13 cellular contexts compared by ENCODE assay signal in the genomic region with DNA sequence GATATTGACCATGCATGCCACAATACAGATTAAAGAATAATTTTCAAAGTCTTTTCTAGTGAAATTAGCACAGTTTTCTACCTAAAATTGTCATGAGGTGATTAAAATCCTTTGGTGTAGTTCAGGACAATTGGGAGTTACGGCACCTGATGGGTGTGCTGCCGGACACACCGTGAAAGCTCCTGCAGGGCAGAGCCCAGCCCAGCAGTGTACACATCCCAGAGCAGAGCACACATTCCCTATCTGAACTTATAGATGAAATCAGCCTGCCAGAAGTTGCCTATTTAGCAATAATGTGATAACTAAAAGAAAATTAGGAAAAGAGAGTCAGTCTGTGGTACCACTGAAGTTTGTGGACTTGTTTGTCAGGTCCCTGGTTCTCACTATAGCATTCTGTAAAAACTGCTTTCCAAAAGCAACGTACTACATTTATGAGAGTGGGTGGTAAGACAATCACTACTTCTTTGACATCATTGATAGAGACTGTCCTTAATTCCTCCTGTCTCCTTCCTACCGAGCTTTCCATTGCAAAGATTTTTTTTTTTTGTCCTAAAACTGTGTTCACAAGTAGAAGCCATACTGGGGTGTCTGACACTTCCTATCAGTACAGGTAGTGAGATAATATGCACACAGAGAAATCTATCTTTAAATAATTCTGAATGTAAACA. TPM values are rescaled to one million over a fixed set of nuclear protein-coding genes. Genes with fewer than 3 reads are reported as not detected.
DNase-seq lines count a peak whose midpoint lies in the region; ATAC-seq and TF ChIP-seq lines count a peak whose summit lies in the region.
"Had no signal": no experiment of that assay in that cellular context is flagged by ENCODE, and none has a peak within 500 bp of the region (broad histone marks: within the 10 kb centered on the region; RNA-seq: fewer than 3 reads in every experiment).

No MANE protein-coding gene starts in this region.

- peak overlapping the region; percentile 91 for H3K4me3 Mint-ChIP-seq in CD8-positive, alpha-beta T cell
- H3K4me3 Mint-ChIP-seq in naive thymus-derived CD4-positive, alpha-beta T cell = peak overlapping the region; percentile 92 to 100 (median 97)
- H3K4me3 Mint-ChIP-seq: neural progenitor cell had no signal

- TF ChIP-seq CTCF in CD8-positive, alpha-beta T cell (IDR thresholded peaks at IDR 0.05) = no peak
- no peak for TF ChIP-seq CTCF in BE2C (IDR thresholded peaks at IDR 0.05; ENCODE audit: low read depth, low read length)

- H3K9me3 ChIP-seq in CD8-positive, alpha-beta T cell (ENCODE audit: low read length) = no peaks in the 10 kb centered on the region
- no peaks in the 10 kb centered on the region for H3K9me3 ChIP-seq in naive thymus-derived CD4-positive, alpha-beta T cell (ENCODE audit: control insufficient read depth in 2 of 3, low read length in 3 of 3)
- H3K9me3 ChIP-seq in BE2C = no peaks in the 10 kb centered on the region

- H3K27me3 Mint-ChIP-seq in CD8-positive, alpha-beta T cell (ENCODE audit: low read depth) = no peaks in the 10 kb centered on the region
- no peaks in the 10 kb centered on the region for H3K27me3 Mint-ChIP-seq in naive thymus-derived CD4-positive, alpha-beta T cell

- H3K27me3 ChIP-seq in CD8-positive, alpha-beta T cell (ENCODE audit: insufficient read depth, low read length) = no peaks in the 10 kb centered on the region
- no peaks in the 10 kb centered on the region for H3K27me3 ChIP-seq in naive thymus-derived CD4-positive, alpha-beta T cell (ENCODE audit: control insufficient read depth in 2 of 2, insufficient read depth in 2 of 2, low read length in 2 of 2)
- H3K27me3 ChIP-seq in BE2C = no peaks in the 10 kb centered on the region
- H3K27me3 ChIP-seq: neural progenitor cell had no signal

- CTCF ChIA-PET in CD8-positive, alpha-beta T cell (lab: Charles Lee) = interaction anchor here (0.6 to 17.8 kb wide), 18 partner anchors 9 to 188 kb away, joined by 3 to 303 read pairs (median 3); partner anchors contain the start of genes ACVR1C and ERMN
- CTCF ChIA-PET in naive thymus-derived CD4-positive, alpha-beta T cell (lab: Charles Lee) = interaction anchor here (0.6 to 9.2 kb wide), 13 partner anchors 8 to 149 kb away, joined by 3 to 80 read pairs (median 5); partner anchors contain the start of gene ERMN

- no peaks in the 10 kb centered on the region for H3K9me3 Mint-ChIP-seq in CD8-positive, alpha-beta T cell
- H3K9me3 Mint-ChIP-seq in activated naive CD4-positive, alpha-beta T cell treated with anti-CD3 and anti-CD28 coated beads, Interleukin-2, amount 50 U/mL, for 72 hours = no peaks in the 10 kb centered on the region
- peaks cover 0 to 6% (median 0%) of the 10 kb centered on the region in 11 donors for H3K9me3 Mint-ChIP-seq in naive thymus-derived CD4-positive, alpha-beta T cell
- H3K9me3 Mint-ChIP-seq: neural progenitor cell had no signal

- H3K36me3 Mint-ChIP-seq in CD8-positive, alpha-beta T cell = peaks cover 84% of the 10 kb centered on the region
- H3K36me3 Mint-ChIP-seq in activated naive CD4-positive, alpha-beta T cell treated with anti-CD3 and anti-CD28 coated beads, Interleukin-2, amount 50 U/mL, for 72 hours = peaks cover 86 to 91% of the 10 kb centered on the region in 2 donors
- H3K36me3 Mint-ChIP-seq in naive thymus-derived CD4-positive, alpha-beta T cell = peaks cover 50 to 76% (median 71%) of the 10 kb centered on the region in 5 donors
- H3K36me3 Mint-ChIP-seq: neural progenitor cell had no signal

- POLR2A ChIA-PET in CD8-positive, alpha-beta T cell (lab: Charles Lee) = interaction anchor here (0.7 to 10.2 kb wide), 15 partner anchors 8 to 113 kb away, joined by 3 to 97 read pairs (median 6); no protein-coding TSS in a partner anchor
- POLR2A ChIA-PET in naive thymus-derived CD4-positive, alpha-beta T cell (lab: Charles Lee) = interaction anchor here (0.6 to 27.4 kb wide), 17 partner anchors 8 to 572 kb away, joined by 3 to 810 read pairs (median 5); partner anchors contain the start of gene ERMN

- H3K4me1 ChIP-seq in CD8-positive, alpha-beta T cell (ENCODE audit: insufficient read depth, low read length) = peaks cover 4% of the 10 kb centered on the region
- peaks cover 0 to 16% of the 10 kb centered on the region in 2 donors for H3K4me1 ChIP-seq in naive thymus-derived CD4-positive, alpha-beta T cell (ENCODE audit: control insufficient read depth in 2 of 2, insufficient read depth in 2 of 2, low read length in 2 of 2)
- H3K4me1 ChIP-seq in BE2C = no peaks in the 10 kb centered on the region
- H3K4me1 ChIP-seq: neural progenitor cell had no signal

- H3K27ac ChIP-seq in CD8-positive, alpha-beta T cell (ENCODE audit: low read depth, low read length) = peak overlapping the region; percentile 88
- peak overlapping the region; percentile 89 for H3K27ac ChIP-seq in naive thymus-derived CD4-positive, alpha-beta T cell (ENCODE audit: low read depth, low read length)
- H3K27ac ChIP-seq: neural progenitor cell, RWPE1 had no signal

- no peak for DNase-seq in CD8-positive, alpha-beta T cell
- DNase-seq in activated naive CD4-positive, alpha-beta T cell treated with anti-CD3 and anti-CD28 coated beads, Interleukin-2, amount 50 U/mL, for 72 hours (ENCODE audit: low spot score in 2 of 2) = no peak
- DNase-seq in naive thymus-derived CD4-positive, alpha-beta T cell = peak in 2 of 9 donors; percentile 42 to 48
- DNase-seq in BE2C (no peak), NCI-H1417 (lab: John Stamatoyannopoulos, UW) (no peak), GM19240 (ENCODE audit: insufficient read length, low spot score) (no peak)
- DNase-seq: activated CD4-positive, CD25-positive, alpha-beta regulatory T cell treated with anti-CD3 and anti-CD28 coated beads, Interleukin-2, amount 50 U/mL, for 72 hours; anterior cingulate cortex; DMS 273 treated with DMSO at 0.1 percent for 48 hours had no signal

- no peak for ATAC-seq in CD8-positive, alpha-beta T cell
- peak; percentile 0 for ATAC-seq in GM21526 (IDR thresholded peaks at IDR 0.05; ENCODE audit: low FRiP score, unreplicated experiment)
- ATAC-seq in activated naive CD4-positive, alpha-beta T cell treated with anti-CD3 and anti-CD28 coated beads, Interleukin-2, amount 50 U/mL, for 72 hours = no peak
- ATAC-seq in naive thymus-derived CD4-positive, alpha-beta T cell = no peak
- ATAC-seq in GM21576 (IDR thresholded peaks at IDR 0.05; ENCODE audit: unreplicated experiment) = no peak

- peak overlapping the region; percentile 80 for H3K4me3 ChIP-seq in CD8-positive, alpha-beta T cell (ENCODE audit: low read depth, low read length)
- peak overlapping the region; percentile 97 for H3K4me3 ChIP-seq in naive thymus-derived CD4-positive, alpha-beta T cell (ENCODE audit: low read length)
- no peak overlapping the region for H3K4me3 ChIP-seq in BE2C (ENCODE audit: low read depth, low read length)
- H3K4me3 ChIP-seq: neural progenitor cell had no signal

- H3K36me3 ChIP-seq in CD8-positive, alpha-beta T cell (ENCODE audit: insufficient read depth, low read length) = peaks cover 14% of the 10 kb centered on the region
- peaks cover 11 to 46% (median 11%) of the 10 kb centered on the region in 3 experiments for H3K36me3 ChIP-seq in naive thymus-derived CD4-positive, alpha-beta T cell (ENCODE audit: control insufficient read depth in 2 of 3, insufficient read depth in 3 of 3, low read length in 3 of 3)
- no peaks in the 10 kb centered on the region for H3K36me3 ChIP-seq in BE2C
- H3K36me3 ChIP-seq: neural progenitor cell had no signal

- intact Hi-C loops in CD8-positive, alpha-beta T cell (cut with DNase I, micrococcal nuclease) = loop anchor here (1.0 to 10.0 kb wide), 10 partner anchors 22 to 1106 kb away; partner anchors contain the start of genes NR4A2 (in 2 of the 2), ACVR1 (in 1 of the 2), ACVR1C (in 1 of the 2) and CCDC148 (in 1 of the 2)
- intact Hi-C loops in naive thymus-derived CD4-positive, alpha-beta T cell (cut with micrococcal nuclease) = loop anchor here (1.0 to 10.0 kb wide), 11 partner anchors 7 to 1108 kb away; partner anchors contain the start of genes NR4A2 (in 2 of the 2), ACVR1 (in 1 of the 2), CCDC148 (in 1 of the 2) and PKP4 (in 1 of the 2)

- peak overlapping the region; percentile 98 for H3K27ac Mint-ChIP-seq in CD8-positive, alpha-beta T cell
- H3K27ac Mint-ChIP-seq in activated naive CD4-positive, alpha-beta T cell treated with anti-CD3 and anti-CD28 coated beads, Interleukin-2, amount 50 U/mL, for 72 hours = peak overlapping the region; percentile 99
- H3K27ac Mint-ChIP-seq in naive thymus-derived CD4-positive, alpha-beta T cell = peak overlapping the region; percentile 95 to 100 (median 98)
- H3K27ac Mint-ChIP-seq: neural progenitor cell had no signal

- H3K4me1 Mint-ChIP-seq in CD8-positive, alpha-beta T cell (ENCODE audit: low read depth) = peaks cover 33% of the 10 kb centered on the region
- H3K4me1 Mint-ChIP-seq in naive thymus-derived CD4-positive, alpha-beta T cell = peaks cover 12 to 36% (median 21%) of the 10 kb centered on the region in 7 donors
- H3K4me1 Mint-ChIP-seq: neural progenitor cell had no signal

RNA-seq across cellular contexts. Expression of gene CYTIP, which starts 3.4 kb away (rescaled TPM):
- 100 to 1,000 TPM; 425 to 430 TPM for total RNA-seq in CD8-positive, alpha-beta T cell
- total RNA-seq in activated naive CD4-positive, alpha-beta T cell treated with anti-CD3 and anti-CD28 coated beads, Interleukin-2, amount 50 U/mL, for 72 hours = 100 to 1,000 TPM; 417 to 596 TPM
- 100 to 1,000 TPM; 290 to 406 (median 363) TPM for total RNA-seq in naive thymus-derived CD4-positive, alpha-beta T cell
- polyA plus RNA-seq in naive thymus-derived CD4-positive, alpha-beta T cell = 100 to 1,000 TPM; 170 to 270 TPM
- polyA plus RNA-seq in BE2C (2012; ENCODE audit: insufficient read depth, insufficient read length, low read depth) = not detected
